ENCODE assay signal across 18 cellular contexts in the genomic region with DNA sequence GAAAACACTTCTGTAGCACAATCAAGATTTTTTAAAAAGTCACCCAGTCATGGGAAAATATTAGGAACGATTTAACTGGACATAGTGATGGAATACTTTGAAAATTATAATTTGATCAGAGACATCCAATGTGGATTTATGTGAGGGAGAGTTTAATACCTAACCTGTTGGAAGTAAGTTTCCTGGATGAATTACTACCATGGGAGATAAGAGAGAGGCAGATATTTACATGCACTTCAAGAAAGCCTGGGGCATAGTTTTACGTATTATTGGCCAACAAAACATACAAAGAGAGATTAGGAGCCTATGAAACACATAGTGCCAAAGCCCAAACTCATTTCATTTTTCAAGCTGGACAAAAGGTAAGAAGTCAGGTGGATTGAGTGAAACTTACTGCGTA.
DNase-seq lines count a peak whose midpoint lies in the region; ATAC-seq, FAIRE-seq and TF ChIP-seq lines count a peak whose summit lies in the region.
"Had no signal": no experiment of that assay in that cellular context is flagged by ENCODE, and none has a peak within 500 bp of the region (broad histone marks: within the 10 kb centered on the region; RNA-seq: fewer than 3 reads in every experiment).

No MANE protein-coding gene starts in this region.

- TF ChIP-seq CTCF in LNCaP clone FGC (IDR thresholded peaks at IDR 0.05; ENCODE audit: control insufficient read depth, extremely low read depth, insufficient read depth) (no peak), body of pancreas (IDR thresholded peaks at IDR 0.05) (no peak), pancreas (IDR thresholded peaks at IDR 0.05) (no peak)

- H3K27ac ChIP-seq in body of pancreas (no peak overlapping the region), pancreas (no peak overlapping the region)

- ATAC-seq in body of pancreas (peak; percentile 33), pancreas (peak; percentile 40 to 83 (median 55)), GM21423 (IDR thresholded peaks at IDR 0.05; ENCODE audit: unreplicated experiment) (no peak), GM18873 (IDR thresholded peaks at IDR 0.05; ENCODE audit: low FRiP score, unreplicated experiment) (no peak)
- ATAC-seq: GM23338, HCT116 had no signal

- 29 to 31% methylated on average over 3 of the region's 3 CpGs for WGBS in body of pancreas, 2 donors
- 30 to 37% methylated on average over 3 of the region's 3 CpGs for WGBS in pancreas, 2 donors

- TF ChIP-seq POLR2A in body of pancreas (IDR thresholded peaks at IDR 0.05) (no peak), GM12892 (IDR thresholded peaks at IDR 0.05; ENCODE audit: low read depth, low read length) (no peak)

- intact Hi-C loops in body of pancreas (cut with DNase I) (no loop called here), pancreas (cut with DNase I) (no loop called here)

- H3K9me3 ChIP-seq in body of pancreas (no peaks in the 10 kb centered on the region), pancreas (no peaks in the 10 kb centered on the region)

- DNase-seq in LNCaP clone FGC (ENCODE audit: low read depth) = peak; percentile 71
- no peak for DNase-seq in body of pancreas
- DNase-seq in pancreas = no peak
- no peak for DNase-seq in GM12892 (ENCODE audit: insufficient read length)
- DNase-seq: C1 segment of cervical spinal cord; Calu3; CD4-positive, alpha-beta memory T cell; COR-L47; DMS53; DMS79 treated with DMSO at 0.1 percent for 48 hours; GF-D8; H9 had no signal

- H3K36me3 ChIP-seq in body of pancreas (replicated peaks in 1 of 2; ENCODE audit: insufficient read depth in 1 of 2, low read depth in 2 of 2) (no peaks in the 10 kb centered on the region), pancreas (no peaks in the 10 kb centered on the region)

- H3K4me1 ChIP-seq in body of pancreas (no peaks in the 10 kb centered on the region), pancreas (no peaks in the 10 kb centered on the region)

- no peaks in the 10 kb centered on the region for H3K27me3 ChIP-seq in body of pancreas
- no peaks in the 10 kb centered on the region for H3K27me3 ChIP-seq in pancreas

- no peak for FAIRE-seq in pancreas (lab: Jason Lieb, UNC)
- FAIRE-seq in GM12892 (lab: Jason Lieb, UNC) = no peak
- FAIRE-seq: GM12891, GM19239 had no signal

- H3K4me3 ChIP-seq in LNCaP clone FGC (ENCODE audit: low read depth, low read length) (no peak overlapping the region), body of pancreas (no peak overlapping the region), pancreas (no peak overlapping the region)
- H3K4me3 ChIP-seq: GM23338 had no signal

Comparison
In these comparisons a context has a peak if more than half of its experiments do, and no peak if none do; other contexts are left out.
1. ATAC-seq: peak in body of pancreas (single experiment) and pancreas (4 of 4); none in GM21423 (single experiment) and GM18873 (single experiment).